Comparison of ENCODE assay signal across 8 cellular contexts in genomic region chr4:75940692-75941253, GRCh38. TPM values are rescaled to one million over a fixed set of nuclear protein-coding genes. Genes with fewer than 3 reads are reported as not detected.
DNase-seq lines count a peak whose midpoint lies in the region; ATAC-seq and TF ChIP-seq lines count a peak whose summit lies in the region.

Gene NAAA, minus strand, starts transcription at chr4:75941013. Its CDS starts 64 bp downstream, at chr4:75940949.

- DNase-seq in DMS53 (lab: John Stamatoyannopoulos, UW) (peak; percentile 86), glutamatergic neuron (peak; percentile 89), tibial nerve (ENCODE audit: low spot score in 2 of 2) (peak; percentile 10 to 71)
- peak; percentile 76 for DNase-seq in activated naive CD4-positive, alpha-beta T cell treated with anti-CD3 and anti-CD28 coated beads, Interleukin-2, amount 50 U/mL, for 72 hours (ENCODE audit: low spot score in 2 of 2)

- 1% methylated on average over 66 of the region's 66 CpGs for WGBS in HUES64
- WGBS in tibial nerve, 2 donors: 2 to 6% methylated on average over 18 to 36 of the region's 66 CpGs

- peaks cover 15% of the 10 kb centered on the region for H3K4me1 Mint-ChIP-seq in glutamatergic neuron (ENCODE audit: low read depth, unreplicated experiment)

- H3K9me3 Mint-ChIP-seq in activated naive CD4-positive, alpha-beta T cell treated with anti-CD3 and anti-CD28 coated beads, Interleukin-2, amount 50 U/mL, for 72 hours: no peaks in the 10 kb centered on the region
- H3K9me3 Mint-ChIP-seq in glutamatergic neuron (ENCODE audit: unreplicated experiment): peaks cover 4% of the 10 kb centered on the region

- ATAC-seq in GM21423 (IDR thresholded peaks at IDR 0.05; ENCODE audit: unreplicated experiment): peak; percentile 68
- ATAC-seq in SK-N-SH treated with all-trans-retinoic acid at 6 μM for 48 hours: peak; percentile 93
- ATAC-seq in activated naive CD4-positive, alpha-beta T cell treated with anti-CD3 and anti-CD28 coated beads, Interleukin-2, amount 50 U/mL, for 72 hours: peak; percentile 81 to 84

- no peak for TF ChIP-seq CTCF in glutamatergic neuron (IDR thresholded peaks at IDR 0.05; ENCODE audit: partially characterized antibody, unreplicated experiment)
- no peak for TF ChIP-seq CTCF in parathyroid adenoma (IDR thresholded peaks at IDR 0.05)
- TF ChIP-seq CTCF in tibial nerve (IDR thresholded peaks at IDR 0.05): peak; percentile 36 to 68 (median 51)

- peaks cover 17% of the 10 kb centered on the region for H3K27me3 ChIP-seq in HUES64 (ENCODE audit: insufficient read depth, low read length)
- H3K27me3 ChIP-seq in parathyroid adenoma (ENCODE audit: control insufficient read depth, insufficient read depth, low read length): no peaks in the 10 kb centered on the region
- no peaks in the 10 kb centered on the region for H3K27me3 ChIP-seq in tibial nerve

- peak within 1 kb of the TSS; percentile 98 for H3K4me2 ChIP-seq in parathyroid adenoma (ENCODE audit: low read length)

- peaks cover 11% of the 10 kb centered on the region for H3K36me3 ChIP-seq in HUES64 (ENCODE audit: insufficient read depth, low read length)
- H3K36me3 ChIP-seq in parathyroid adenoma (ENCODE audit: control insufficient read depth, insufficient read depth, low read length): no peaks in the 10 kb centered on the region
- peaks cover 0 to under 1% (median 0%) of the 10 kb centered on the region in 3 donors for H3K36me3 ChIP-seq in tibial nerve

- peak within 1 kb of the TSS; percentile 91 to 95 for H3K27ac Mint-ChIP-seq in activated naive CD4-positive, alpha-beta T cell treated with anti-CD3 and anti-CD28 coated beads, Interleukin-2, amount 50 U/mL, for 72 hours
- H3K27ac Mint-ChIP-seq in glutamatergic neuron (ENCODE audit: unreplicated experiment): peak within 1 kb of the TSS; percentile 75

- peak in 1 of 2 donors; percentile 36 for TF ChIP-seq POLR2A in tibial nerve (IDR thresholded peaks at IDR 0.05)

- TF ChIP-seq EP300 in tibial nerve (IDR thresholded peaks at IDR 0.05): no peak

- peak within 1 kb of the TSS; percentile 80 for H2AFZ ChIP-seq in parathyroid adenoma

- H3K9ac ChIP-seq in HUES64 (ENCODE audit: low read depth, low read length) (peak within 1 kb of the TSS; percentile 75), parathyroid adenoma (no peak within 1 kb of the TSS)

- H3K4me1 ChIP-seq in HUES64 (ENCODE audit: insufficient read depth, low read length) (peaks cover 5% of the 10 kb centered on the region; the same call in 1 of the 2 replicates), parathyroid adenoma (no peaks in the 10 kb centered on the region), tibial nerve (peaks cover 0 to 20% (median 0%) of the 10 kb centered on the region in 4 donors)

- H3K79me2 ChIP-seq in parathyroid adenoma: no peaks in the 10 kb centered on the region

- peaks cover 10 to 14% of the 10 kb centered on the region in 2 donors for H3K36me3 Mint-ChIP-seq in activated naive CD4-positive, alpha-beta T cell treated with anti-CD3 and anti-CD28 coated beads, Interleukin-2, amount 50 U/mL, for 72 hours
- H3K36me3 Mint-ChIP-seq in glutamatergic neuron (ENCODE audit: unreplicated experiment): no peaks in the 10 kb centered on the region

- peak within 1 kb of the TSS; percentile 49; the same call in 1 of the 2 replicates for H3K27ac ChIP-seq in HUES64 (ENCODE audit: low read depth, low read length)
- H3K27ac ChIP-seq in parathyroid adenoma: peak within 1 kb of the TSS; percentile 51
- peak within 1 kb of the TSS; percentile 63 to 80 (median 76) for H3K27ac ChIP-seq in tibial nerve

- peaks cover 1% of the 10 kb centered on the region for H3K27me3 Mint-ChIP-seq in glutamatergic neuron (ENCODE audit: unreplicated experiment)

- H3K9me3 ChIP-seq in HUES64 (ENCODE audit: insufficient read depth, low read depth, low read length): no peaks in the 10 kb centered on the region
- H3K9me3 ChIP-seq in parathyroid adenoma (ENCODE audit: control insufficient read depth, low read length): no peaks in the 10 kb centered on the region
- no peaks in the 10 kb centered on the region for H3K9me3 ChIP-seq in tibial nerve

- H3K4me3 ChIP-seq in HUES64 (ENCODE audit: low read length) (peak within 1 kb of the TSS; percentile 93), parathyroid adenoma (ENCODE audit: low read depth, low read length) (peak within 1 kb of the TSS; percentile 76), tibial nerve (peak within 1 kb of the TSS; percentile 71 to 88 (median 82))

- H3K4me3 Mint-ChIP-seq in glutamatergic neuron (ENCODE audit: unreplicated experiment): peak within 1 kb of the TSS; percentile 93

TF ChIP-seq in SK-N-SH treated with all-trans-retinoic acid at 6 μM for 48 hours, 23 proteins besides CTCF, POLR2A, EP300 and RAD21 (continues in another document):
- no peak for TF ChIP-seq OSR1 (CRISPR knock-in tag; IDR thresholded peaks at IDR 0.05)
- no peak for TF ChIP-seq GLIS3 (CRISPR knock-in tag; IDR thresholded peaks at IDR 0.05)
- TF ChIP-seq ZFP30 (CRISPR knock-in tag; IDR thresholded peaks at IDR 0.05): no peak
- TF ChIP-seq TSHZ2 (CRISPR knock-in tag; IDR thresholded peaks at IDR 0.05): no peak
- no peak for TF ChIP-seq ZNF70 (CRISPR knock-in tag; IDR thresholded peaks at IDR 0.05)
- TF ChIP-seq ZNF8 (CRISPR knock-in tag; IDR thresholded peaks at IDR 0.05): no peak
- no peak for TF ChIP-seq POU6F1 (CRISPR knock-in tag; IDR thresholded peaks at IDR 0.05; ENCODE audit: borderline replicate concordance, low read depth)
- no peak for TF ChIP-seq CSDC2 (CRISPR knock-in tag; IDR thresholded peaks at IDR 0.05)
- no peak for TF ChIP-seq ZC3H10 (CRISPR knock-in tag; IDR thresholded peaks at IDR 0.05)
- no peak for TF ChIP-seq SNAI2 (CRISPR knock-in tag; IDR thresholded peaks at IDR 0.05)
- no peak for TF ChIP-seq RARB (CRISPR knock-in tag; IDR thresholded peaks at IDR 0.05)
- TF ChIP-seq BACH2 (CRISPR knock-in tag; IDR thresholded peaks at IDR 0.05; ENCODE audit: borderline replicate concordance): no peak
- no peak for TF ChIP-seq TOX (CRISPR knock-in tag; IDR thresholded peaks at IDR 0.05; ENCODE audit: borderline replicate concordance)
- TF ChIP-seq PATZ1 (CRISPR knock-in tag; IDR thresholded peaks at IDR 0.05; ENCODE audit: borderline replicate concordance): no peak

RNA-seq across cellular contexts. Expression of gene NAAA, which starts in this region (rescaled TPM):
- polyA plus RNA-seq in HUES64 (2013, experiment 1 of 2): 3.5 TPM
- polyA plus RNA-seq in HUES64 (2013, experiment 2 of 2): 3.6 TPM
- total RNA-seq in activated naive CD4-positive, alpha-beta T cell treated with anti-CD3 and anti-CD28 coated beads, Interleukin-2, amount 50 U/mL, for 72 hours: 10 to 100 TPM; 17.4 to 22.8 TPM
- total RNA-seq in glutamatergic neuron (ENCODE audit: unreplicated experiment) (13.7 TPM), tibial nerve (100 to 1,000 TPM in 3 of 4 donors, 10 to 100 TPM in 1; 70.5 to 191 (median 170) TPM)

Comparison
In these comparisons a context has a peak if more than half of its experiments do, and no peak if none do; other contexts are left out.
1. Peak in every context shown above with its lines: DNase-seq, ATAC-seq, H3K4me3 ChIP-seq and H3K27ac ChIP-seq.
2. CTCF ChIP-seq: peak in tibial nerve (5 of 5); none in glutamatergic neuron (single experiment) and parathyroid adenoma (single experiment).